ENCODE assay signal across 8 cellular contexts in genomic region chr1:50333595-50333974, GRCh38.
DNase-seq lines count a peak whose midpoint lies in the region; ATAC-seq, FAIRE-seq and TF ChIP-seq lines count a peak whose summit lies in the region.

No MANE protein-coding gene starts in this region.

- TF ChIP-seq EP300 in K562 (IDR thresholded peaks at IDR 0.05; ENCODE audit: low read length): no peak

- peak overlapping the region; percentile 78 for H3K27ac ChIP-seq in K562 (ENCODE audit: extremely low read depth, low read depth, low read length)

- H4K20me1 ChIP-seq in K562 (replicated peaks; ENCODE audit: control insufficient read depth, insufficient read depth, low read length): no peaks in the 10 kb centered on the region

- peak overlapping the region; percentile 76 to 93 for H3K9ac ChIP-seq in K562 (ENCODE audit: insufficient read depth in 1 of 2, low read depth in 2 of 2, low read length in 2 of 2)

- H3K4me1 ChIP-seq in K562 (replicated peaks in 1 of 2; ENCODE audit: control insufficient read depth in 2 of 2, insufficient read depth in 2 of 2, low read length in 2 of 2): peaks cover 0 to 12% of the 10 kb centered on the region in 2 experiments; a peak in 3 of 5 replicates

- intact Hi-C loops in K562 (cut with micrococcal nuclease): loop anchor here (5.0 to 10.0 kb wide), 2 partner anchors 239 to 1761 kb away; no protein-coding TSS in a partner anchor

- H3K9me3 ChIP-seq in K562 (replicated peaks; ENCODE audit: control insufficient read depth, insufficient read depth, low read depth, low read length): no peaks in the 10 kb centered on the region

- TF ChIP-seq CTCF in BJ (IDR thresholded peaks at IDR 0.05; ENCODE audit: insufficient read depth, low read depth, low read length) (peak; percentile 49), K562 (IDR thresholded peaks at IDR 0.05 in 2 of 3, conservative IDR thresholded peaks at IDR 0.05 in 1 of 3; ENCODE audit: insufficient read depth in 2 of 3, low read depth in 1 of 3, low read length in 3 of 3) (peak; percentile 81 to 92 (median 85))

- CTCF ChIA-PET in BJ (lab: Yijun Ruan, JAX): interaction anchor here (0.6 to 4.5 kb wide), 19 partner anchors 8 to 1943 kb away, joined by 3 to 37 read pairs (median 3); no protein-coding TSS in a partner anchor
- CTCF ChIA-PET in K562 (lab: Yijun Ruan, JAX; ENCODE audit: low intra/inter-chr PET ratio): interaction anchor here (0.6 to 1.2 kb wide), 5 partner anchors 10 to 1761 kb away, joined by 3 to 6 read pairs (median 4); no protein-coding TSS in a partner anchor

- peak; percentile 42 to 52 for TF ChIP-seq RAD21 in K562 (CRISPR knock-in tag; conservative IDR thresholded peaks at IDR 0.05 in 1 of 2, IDR thresholded peaks at IDR 0.05 in 1 of 2)

- H3K27me3 ChIP-seq in BJ (ENCODE audit: control insufficient read depth, insufficient read depth, low read length): peaks cover 5% of the 10 kb centered on the region
- H3K27me3 ChIP-seq in K562 (ENCODE audit: control insufficient read depth in 2 of 2, insufficient read depth in 2 of 2, low read length in 2 of 2): peaks cover 4 to 15% of the 10 kb centered on the region in 2 experiments; a peak in 2 of 5 replicates

- POLR2A ChIA-PET in BJ (lab: Charles Lee) (no interaction called here), K562 (lab: Yijun Ruan, JAX) (interaction anchor here (0.6 kb wide), 1 partner anchor 229 kb away, joined by 3 read pairs; no protein-coding TSS in a partner anchor)

- H3K4me2 ChIP-seq in K562 (ENCODE audit: insufficient read depth, low read length): peak overlapping the region; percentile 90

- FAIRE-seq in GM19239 (lab: Jason Lieb, UNC) (no peak), K562 (lab: Jason Lieb, UNC) (peak; percentile 54)

- ATAC-seq in HG03342 (IDR thresholded peaks at IDR 0.05; ENCODE audit: unreplicated experiment) (peak; percentile 82), K562 (peak; percentile 95)

- no peaks in the 10 kb centered on the region for H3K79me2 ChIP-seq in K562 (ENCODE audit: control insufficient read depth, insufficient read depth, low read length)

- H3K36me3 ChIP-seq in BJ (ENCODE audit: control insufficient read depth, insufficient read depth, low read length) (no peaks in the 10 kb centered on the region), K562 (ENCODE audit: control insufficient read depth, insufficient read depth, low read length) (no peaks in the 10 kb centered on the region)

- no peak for TF ChIP-seq POLR2A in K562 (conservative IDR thresholded peaks at IDR 0.05)

- BruUV-seq in K562 (replicated peaks; lab: Mats Ljungman, UMichigan): no TSS peak

- H3K4me3 ChIP-seq in BJ (ENCODE audit: low read depth, low read length): peak overlapping the region; percentile 34
- peak overlapping the region; percentile 46 for H3K4me3 ChIP-seq in K562

- in situ Hi-C loops in K562 (cut with MboI): no loop called here

- H2AFZ ChIP-seq in K562 (ENCODE audit: low read depth, low read length): peak overlapping the region; percentile 95

- 6% methylated on average over 21 of the region's 37 CpGs for WGBS in K562 (ENCODE audit: insufficient coverage, low coverage, missing lambda C conversion rate)

- DNase-seq in BJ (ENCODE audit: low read depth) (no peak), GM19239 (ENCODE audit: insufficient read length, low spot score) (peak; percentile 78), SKM-1 treated with dmso at 0.1 percent for 144 hours (lab: John Stamatoyannopoulos, UW; ENCODE audit: unreplicated experiment) (peak; percentile 54), K562 (ENCODE audit: extremely low read depth in 1 of 4, low spot score in 3 of 4) (peak; percentile 84 to 92 (median 90)), iris pigment epithelial cell (ENCODE audit: low read depth) (peak; percentile 24), NCI-H2171 treated with DMSO at 0.1 percent for 48 hours (lab: John Stamatoyannopoulos, UW) (no peak)
- peak; percentile 16 to 52 for DNase-seq in stimulated activated CD4-positive, alpha-beta T cell treated with anti-CD3 and anti-CD28 coated beads, Interleukin-12 subunit alpha, Interleukin-12 subunit beta, amount 100 ng/mL, for 24 hours (ENCODE audit: low read depth in 2 of 2)

- H3K9me1 ChIP-seq in K562 (ENCODE audit: control insufficient read depth, insufficient read depth, low read length): no peaks in the 10 kb centered on the region

TF ChIP-seq in K562, 482 proteins besides CTCF, POLR2A, EP300 and RAD21 (continues in another document):
- TF ChIP-seq HMGN3 (IDR thresholded peaks at IDR 0.05; ENCODE audit: borderline replicate concordance, extremely low read depth, insufficient read length, low read depth, low read length) (no peak), CEBPZ (IDR thresholded peaks at IDR 0.05; ENCODE audit: borderline replicate concordance, low read depth, low read length) (no peak), MAFG (tag; conservative IDR thresholded peaks at IDR 0.05) (no peak), SAP30 (IDR thresholded peaks at IDR 0.05; ENCODE audit: borderline replicate concordance, insufficient read depth, low read depth, low read length, poor library complexity, severe bottlenecking) (no peak), ZNF507 (tag; conservative IDR thresholded peaks at IDR 0.05) (no peak), HEY1 (CRISPR knock-in tag; IDR thresholded peaks at IDR 0.05; ENCODE audit: borderline replicate concordance) (no peak), ZNF77 (CRISPR knock-in tag; IDR thresholded peaks at IDR 0.05) (no peak), OTX1 (CRISPR knock-in tag; IDR thresholded peaks at IDR 0.05) (no peak), NELFE (IDR thresholded peaks at IDR 0.05; ENCODE audit: insufficient read depth, insufficient read length) (no peak), ZC3H11A (IDR thresholded peaks at IDR 0.05; ENCODE audit: low read depth, low read length) (no peak), ETS1 (conservative IDR thresholded peaks at IDR 0.05; ENCODE audit: control insufficient read depth, low read depth, low read length) (0 out of 2 replicates have a peak, but pooled peaks have one; percentile 50), ZNF511 (CRISPR knock-in tag; IDR thresholded peaks at IDR 0.05) (no peak), ZNF174 (CRISPR knock-in tag; IDR thresholded peaks at IDR 0.05) (no peak), SRSF9 (IDR thresholded peaks at IDR 0.05; ENCODE audit: borderline replicate concordance, low read depth, low read length) (no peak), ZNF699 (CRISPR knock-in tag; IDR thresholded peaks at IDR 0.05; ENCODE audit: insufficient replicate concordance) (no peak), ATF2 (CRISPR knock-in tag; IDR thresholded peaks at IDR 0.05) (no peak), ZNF445 (CRISPR knock-in tag; IDR thresholded peaks at IDR 0.05; ENCODE audit: low read depth) (no peak), HLTF (IDR thresholded peaks at IDR 0.05) (no peak), MYC (IDR thresholded peaks at IDR 0.05; ENCODE audit: low read depth, low read length) (peak; percentile 33; the same call in 1 of the 2 replicates), MYC (CRISPR knock-in tag; IDR thresholded peaks at IDR 0.05; ENCODE audit: borderline replicate concordance, low read depth) (no peak)

Comparison
In these comparisons a context has a peak if more than half of its experiments do, and no peak if none do; other contexts are left out.
1. DNase-seq: peak in GM19239 (single experiment), SKM-1 treated with dmso at 0.1 percent for 144 hours (single experiment), K562 (4 of 4), iris pigment epithelial cell (single experiment) and stimulated activated CD4-positive, alpha-beta T cell treated with anti-CD3 and anti-CD28 coated beads, Interleukin-12 subunit alpha, Interleukin-12 subunit beta, amount 100 ng/mL, for 24 hours (2 of 2); none in BJ (single experiment) and NCI-H2171 treated with DMSO at 0.1 percent for 48 hours (single experiment).